ENCODE assay signal across 8 cellular contexts in genomic region chr1:116769561-116769977, GRCh38.
DNase-seq lines count a peak whose midpoint lies in the region; ATAC-seq and TF ChIP-seq lines count a peak whose summit lies in the region.

No MANE protein-coding gene starts in this region.

- CTCF ChIA-PET in AG04449 (lab: Yijun Ruan, JAX), result no interaction called here

- DNase-seq in AG04449 (ENCODE audit: low read depth, low spot score), result peak; percentile 9
- DNase-seq in glomerular visceral epithelial cell (ENCODE audit: extremely low spot score), result peak; percentile 54
- no peak for DNase-seq in cerebellar nuclear complex (lab: John Stamatoyannopoulos, UW)
- DNase-seq in DMS79 treated with DMSO at 0.1 percent for 48 hours (lab: John Stamatoyannopoulos, UW), result no peak
- DNase-seq in NCI-H2171 (lab: John Stamatoyannopoulos, UW), result no peak

- ATAC-seq in GM19328 (IDR thresholded peaks at IDR 0.05; ENCODE audit: unreplicated experiment) (peak; percentile 85), HG03439 (IDR thresholded peaks at IDR 0.05; ENCODE audit: unreplicated experiment) (peak; percentile 62)
- ATAC-seq in activated CD4-positive, CD25-positive, alpha-beta regulatory T cell treated with anti-CD3 and anti-CD28 coated beads, Interleukin-2, amount 50 U/mL, for 24 hours, result peak; percentile 65

- POLR2A ChIA-PET in AG04449 (lab: Yijun Ruan, JAX), result no interaction called here

- TF ChIP-seq CTCF in AG04449 (IDR thresholded peaks at IDR 0.05; ENCODE audit: insufficient read depth, low read length, missing control alignments), result no peak

- H3K4me3 ChIP-seq in AG04449 (ENCODE audit: low read depth, low read length), result no peak overlapping the region

Comparison
In these comparisons a context has a peak if more than half of its experiments do, and no peak if none do; other contexts are left out.
1. DNase-seq: peak in AG04449 (single experiment) and glomerular visceral epithelial cell (single experiment); none in cerebellar nuclear complex (0 of 2), DMS79 treated with DMSO at 0.1 percent for 48 hours (single experiment) and NCI-H2171 (single experiment).
2. Peak in every context shown above with its lines, with median percentiles within 50 percentile points of each other: ATAC-seq.